17 cellular contexts compared by ENCODE assay signal in genomic region chr16:82111944-82112343, GRCh38. TPM values are rescaled to one million over a fixed set of nuclear protein-coding genes. Genes with fewer than 3 reads are reported as not detected.
DNase-seq lines count a peak whose midpoint lies in the region; ATAC-seq and TF ChIP-seq lines count a peak whose summit lies in the region.
"Had no signal": no experiment of that assay in that cellular context is flagged by ENCODE, and none has a peak within 500 bp of the region (broad histone marks: within the 10 kb centered on the region; RNA-seq: fewer than 3 reads in every experiment).

No MANE protein-coding gene starts in this region.

- H3K27ac Mint-ChIP-seq in MCF 10A (ENCODE audit: low read depth, unreplicated experiment), result no peak overlapping the region

- H3K9me3 ChIP-seq in breast epithelium, result no peaks in the 10 kb centered on the region
- no peaks in the 10 kb centered on the region for H3K9me3 ChIP-seq in body of pancreas
- H3K9me3 ChIP-seq: MG63 had no signal

- ATAC-seq in esophagus mucosa, result peak; percentile 89
- ATAC-seq in body of pancreas, result no peak

- POLR2A ChIA-PET in MCF 10A (lab: Yijun Ruan, JAX), result interaction anchor here (1.9 kb wide), 1 partner anchor 44 kb away, joined by 5 read pairs; no protein-coding TSS in a partner anchor
- POLR2A ChIA-PET in RWPE1 (lab: Yijun Ruan, JAX; ENCODE audit: low non-redundant PET), result interaction anchor here (0.5 kb wide), 1 partner anchor 59 kb away, joined by 3 read pairs; no protein-coding TSS in a partner anchor
- POLR2A ChIA-PET in HEK293T (lab: Yijun Ruan, JAX), result no interaction called here

- intact Hi-C loops in MCF 10A (cut with micrococcal nuclease), result no loop called here
- intact Hi-C loops in breast epithelium (cut with DNase I; ENCODE audit: low total_unique reads), result no loop called here
- intact Hi-C loops in body of pancreas (cut with DNase I), result no loop called here

- no peak overlapping the region for H3K27ac ChIP-seq in breast epithelium
- no peak overlapping the region for H3K27ac ChIP-seq in RWPE1
- H3K27ac ChIP-seq in body of pancreas, result no peak overlapping the region
- H3K27ac ChIP-seq: HL-60, KMS-11 had no signal

- DNase-seq in MCF 10A (ENCODE audit: unreplicated experiment) (peak; percentile 64), breast epithelium (ENCODE audit: low spot score in 2 of 2) (no peak), RWPE1 (ENCODE audit: low spot score) (peak; percentile 13), HEK293T (ENCODE audit: extremely low spot score) (no peak), body of pancreas (no peak), NCI-H345 treated with DMSO at 0.1 percent for 48 hours (lab: John Stamatoyannopoulos, UW; ENCODE audit: unreplicated experiment) (no peak)
- DNase-seq: COR-L47, DMS79, MG63, NCI-H1105 treated with DMSO at 0.1 percent for 48 hours, NCI-H187 treated with DMSO at 0.1 percent for 48 hours, NCI-H2171, NCI-H510A had no signal

- H3K36me3 Mint-ChIP-seq in MCF 10A (ENCODE audit: insufficient read depth, unreplicated experiment), result no peaks in the 10 kb centered on the region
- H3K36me3 Mint-ChIP-seq: CD14-positive monocyte had no signal

- CTCF ChIA-PET in MCF 10A (lab: Yijun Ruan, JAX) (interaction anchor here (0.6 kb wide), 1 partner anchor 1379 kb away, joined by 3 read pairs; no protein-coding TSS in a partner anchor), RWPE1 (lab: Yijun Ruan, JAX) (no interaction called here), HEK293T (lab: Yijun Ruan, JAX) (no interaction called here)

- no peak for TF ChIP-seq POLR2A in breast epithelium (IDR thresholded peaks at IDR 0.05)
- no peak for TF ChIP-seq POLR2A in body of pancreas (IDR thresholded peaks at IDR 0.05)

- no peaks in the 10 kb centered on the region for H3K27me3 Mint-ChIP-seq in MCF 10A (ENCODE audit: insufficient read depth, unreplicated experiment)

- TF ChIP-seq CTCF in MCF 10A (IDR thresholded peaks at IDR 0.05; ENCODE audit: unreplicated experiment) (no peak), breast epithelium (IDR thresholded peaks at IDR 0.05) (no peak), RWPE1 (conservative IDR thresholded peaks at IDR 0.05; ENCODE audit: low read depth) (no peak), body of pancreas (IDR thresholded peaks at IDR 0.05) (no peak)

- H3K27me3 ChIP-seq in breast epithelium (no peaks in the 10 kb centered on the region), body of pancreas (no peaks in the 10 kb centered on the region)
- H3K27me3 ChIP-seq: MG63 had no signal

- H3K4me3 Mint-ChIP-seq in MCF 10A (ENCODE audit: unreplicated experiment), result no peak overlapping the region
- H3K4me3 Mint-ChIP-seq: CD14-positive monocyte had no signal

- H3K4me1 Mint-ChIP-seq in MCF 10A (ENCODE audit: insufficient read depth, unreplicated experiment), result no peaks in the 10 kb centered on the region
- H3K4me1 Mint-ChIP-seq: CD14-positive monocyte had no signal

- H3K36me3 ChIP-seq in breast epithelium (no peaks in the 10 kb centered on the region), body of pancreas (replicated peaks in 1 of 2; ENCODE audit: insufficient read depth in 1 of 2, low read depth in 2 of 2) (no peaks in the 10 kb centered on the region)
- H3K36me3 ChIP-seq: MG63 had no signal

- H3K4me3 ChIP-seq in breast epithelium (no peak overlapping the region), body of pancreas (no peak overlapping the region)
- H3K4me3 ChIP-seq: MG63 had no signal

- no peaks in the 10 kb centered on the region for H3K4me1 ChIP-seq in breast epithelium
- H3K4me1 ChIP-seq in body of pancreas, result no peaks in the 10 kb centered on the region

- H3K9me3 Mint-ChIP-seq in MCF 10A (ENCODE audit: unreplicated experiment), result no peaks in the 10 kb centered on the region

- BruUV-seq in MCF 10A (replicated peaks; lab: Mats Ljungman, UMichigan), result no TSS peak

- WGBS in body of pancreas, 2 donors, result 46 to 52% methylated on average over 2 of the region's 2 CpGs

TF ChIP-seq in HEK293T, 16 proteins besides CTCF, POLR2A, EP300 and RAD21:
- TF ChIP-seq HDGF (IDR thresholded peaks at IDR 0.05; ENCODE audit: borderline replicate concordance), result no peak
- no peak for TF ChIP-seq L3MBTL2 (conservative IDR thresholded peaks at IDR 0.05)
- TF ChIP-seq PKNOX1 (IDR thresholded peaks at IDR 0.05), result no peak
- TF ChIP-seq TARDBP (IDR thresholded peaks at IDR 0.05), result no peak
- TF ChIP-seq CTBP1 (IDR thresholded peaks at IDR 0.05; ENCODE audit: borderline replicate concordance), result no peak
- TF ChIP-seq FOXM1 (IDR thresholded peaks at IDR 0.05; ENCODE audit: borderline replicate concordance), result no peak
- TF ChIP-seq SP1 (IDR thresholded peaks at IDR 0.05), result no peak
- no peak for TF ChIP-seq BHLHE40 (IDR thresholded peaks at IDR 0.05; ENCODE audit: borderline replicate concordance)
- no peak for TF ChIP-seq ELF4 (IDR thresholded peaks at IDR 0.05)
- no peak for TF ChIP-seq SUZ12 (IDR thresholded peaks at IDR 0.05)
- no peak for TF ChIP-seq NFRKB (IDR thresholded peaks at IDR 0.05)
- no peak for TF ChIP-seq ZNF384 (IDR thresholded peaks at IDR 0.05)
- TF ChIP-seq ARNT (IDR thresholded peaks at IDR 0.05), result no peak
- TF ChIP-seq LEF1 (IDR thresholded peaks at IDR 0.05; ENCODE audit: borderline replicate concordance), result no peak
- TF ChIP-seq FOXA1 (IDR thresholded peaks at IDR 0.05), result no peak

RNA-seq across cellular contexts. Expression of gene MPHOSPH6, which starts 58.1 kb away (rescaled TPM):
- 39.9 and 46.8 TPM in 2 replicates for total RNA-seq in MCF 10A (2022)
- 10 to 100 TPM; 24.0 to 70.4 (median 60.0) TPM for total RNA-seq in breast epithelium
- 24.6 TPM for total RNA-seq in esophagus mucosa
- 10 to 100 TPM; 13.5 to 21.0 TPM for total RNA-seq in body of pancreas

Comparison
In these comparisons a context has a peak if more than half of its experiments do, and no peak if none do; other contexts are left out.
1. DNase-seq: peak in MCF 10A (single experiment) and RWPE1 (single experiment); none in breast epithelium (0 of 2), HEK293T (single experiment), body of pancreas (0 of 4) and NCI-H345 treated with DMSO at 0.1 percent for 48 hours (single experiment).